Comparison of ENCODE assay signal across 26 cellular contexts in genomic region chr2:100948965-100949364, GRCh38. TPM values are rescaled to one million over a fixed set of nuclear protein-coding genes. Genes with fewer than 3 reads are reported as not detected.
DNase-seq lines count a peak whose midpoint lies in the region; ATAC-seq and TF ChIP-seq lines count a peak whose summit lies in the region.
"Had no signal": no experiment of that assay in that cellular context is flagged by ENCODE, and none has a peak within 500 bp of the region (broad histone marks: within the 10 kb centered on the region; RNA-seq: fewer than 3 reads in every experiment).

No MANE protein-coding gene starts in this region.

- no peak for ATAC-seq in HG03354 (IDR thresholded peaks at IDR 0.05; ENCODE audit: poor library complexity, severe bottlenecking, unreplicated experiment)
- ATAC-seq: GM12878, HCT116, HepG2, Right ventricle myocardium inferior had no signal

- TF ChIP-seq CTCF in stomach (IDR thresholded peaks at IDR 0.05) = no peak

- DNase-seq in EH (ENCODE audit: low read depth) (peak; percentile 37), adipocyte (ENCODE audit: low read depth) (peak; percentile 57), left kidney (ENCODE audit: low read depth, low spot score) (peak; percentile 26), stomach (peak; percentile 3), GM19238 (ENCODE audit: insufficient read length, low spot score) (no peak), DMS79 treated with DMSO at 0.1 percent for 48 hours (lab: John Stamatoyannopoulos, UW) (no peak)
- DNase-seq: C1 segment of cervical spinal cord; CD4-positive, alpha-beta memory T cell; COR-L47; DMS53; EL; GDM1; NCI-H1105 treated with DMSO at 0.1 percent for 48 hours; NCI-H146; NCI-H1930; NCI-H2107; NCI-H446 treated with DMSO at 0.1 percent for 48 hours; NCI-H82; NK-92 treated with Interleukin-12 subunit alpha and Interleukin-12 subunit beta, amount 100 ng/mL, for 24 hours; PC-9 had no signal

- WGBS in stomach, 5 donors = 88 to 92% (median 91%) methylated on average over 7 of the region's 7 CpGs

- TF ChIP-seq POLR2A in stomach (IDR thresholded peaks at IDR 0.05) = no peak

- intact Hi-C loops in stomach (cut with DNase I; ENCODE audit: low total_unique reads) = no loop called here

- TF ChIP-seq EP300 in stomach (IDR thresholded peaks at IDR 0.05) = no peak

- H3K36me3 ChIP-seq in adipocyte (ENCODE audit: control insufficient read depth, insufficient read depth, low read length, severe bottlenecking) (peaks cover 32% of the 10 kb centered on the region), stomach (peaks cover 0 to 36% (median 26%) of the 10 kb centered on the region in 4 donors)
- H3K36me3 ChIP-seq: SJSA1 had no signal

- H3K9me3 ChIP-seq in adipocyte (ENCODE audit: control insufficient read depth, low read length) = no peaks in the 10 kb centered on the region
- H3K9me3 ChIP-seq in stomach = no peaks in the 10 kb centered on the region
- H3K9me3 ChIP-seq: SJSA1 had no signal

- H3K4me1 ChIP-seq in adipocyte (ENCODE audit: control insufficient read depth, insufficient read depth, low read length) (no peaks in the 10 kb centered on the region), stomach (peaks cover 0 to 18% (median 0%) of the 10 kb centered on the region in 4 donors)
- H3K4me1 ChIP-seq: SJSA1 had no signal

- H3K27ac ChIP-seq in stomach = no peak overlapping the region
- H3K27ac ChIP-seq: PC-9, SJSA1 had no signal

- no peak overlapping the region for H3K9ac ChIP-seq in adipocyte (ENCODE audit: low read length)

- H3K27me3 ChIP-seq in adipocyte (replicated peaks; ENCODE audit: control insufficient read depth, insufficient read depth, low read length) = no peaks in the 10 kb centered on the region
- no peaks in the 10 kb centered on the region for H3K27me3 ChIP-seq in stomach
- H3K27me3 ChIP-seq: SJSA1 had no signal

- H3K4me3 ChIP-seq in adipocyte (ENCODE audit: low read length) (no peak overlapping the region), stomach (no peak overlapping the region)
- H3K4me3 ChIP-seq: GM12878, PC-9, SJSA1 had no signal

RNA-seq across cellular contexts. Expression of gene RPL31, which starts 53.1 kb away (rescaled TPM):
- 1,000 to 10,000 TPM in 4 of 5 donors, 100 to 1,000 TPM in 1; 272 to 1,474 (median 1,038) TPM for total RNA-seq in stomach
- polyA plus RNA-seq in stomach = 1,000 to 10,000 TPM; 5,640 to 7,137 (median 6,556) TPM

Comparison
In these comparisons a context has a peak if more than half of its experiments do, and no peak if none do; other contexts are left out.
1. DNase-seq: peak in EH (single experiment), adipocyte (single experiment), left kidney (single experiment) and stomach (single experiment); none in GM19238 (single experiment) and DMS79 treated with DMSO at 0.1 percent for 48 hours (single experiment).